ENCODE assay signal across 20 cellular contexts in genomic region chr15:61141497-61142125, GRCh38.
A peak's percentile ranks its signal among the peaks of the same experiment; 100 is the strongest.
DNase-seq lines count a peak whose midpoint lies in the region; ATAC-seq and TF ChIP-seq lines count a peak whose summit lies in the region.
"Had no signal": no experiment of that assay in that cellular context is flagged by ENCODE, and none has a peak within 500 bp of the region (broad histone marks: within the 10 kb centered on the region; RNA-seq: fewer than 3 reads in every experiment).

No MANE protein-coding gene starts in this region.

- H3K36me3 ChIP-seq in tibial nerve = no peaks in the 10 kb centered on the region
- H3K36me3 ChIP-seq: tibial artery had no signal

- no peaks in the 10 kb centered on the region for H3K4me1 ChIP-seq in tibial nerve

- no peaks in the 10 kb centered on the region for H3K9me3 ChIP-seq in tibial nerve
- H3K9me3 ChIP-seq: psoas muscle, tibial artery had no signal

- no peak for TF ChIP-seq POLR2A in tibial nerve (IDR thresholded peaks at IDR 0.05)

- 60 to 65% methylated on average over 6 of the region's 6 CpGs for WGBS in tibial nerve, 2 donors

- no peak for TF ChIP-seq EP300 in tibial nerve (IDR thresholded peaks at IDR 0.05)

- no peak overlapping the region for H3K27ac ChIP-seq in tibial nerve
- H3K27ac ChIP-seq: C4-2B, psoas muscle, tibial artery had no signal

- intact Hi-C loops in left colon (cut with DNase I, micrococcal nuclease) = no loop called here

- no peak for TF ChIP-seq CTCF in tibial nerve (IDR thresholded peaks at IDR 0.05)

- ATAC-seq in left colon (peak; percentile 78), GM21737 (IDR thresholded peaks at IDR 0.05; ENCODE audit: unreplicated experiment) (no peak)
- ATAC-seq: psoas muscle; stimulated activated naive CD8-positive, alpha-beta T cell treated with anti-CD3 and anti-CD28 coated beads, Interleukin-15, Interleukin-2, amounts not matched to agents 100 U/mL and 50 U/mL, for 24 hours had no signal

- H3K4me3 ChIP-seq in tibial nerve = no peak overlapping the region
- H3K4me3 ChIP-seq: psoas muscle, smooth muscle cell, tibial artery had no signal

- DNase-seq in DMS153 (lab: John Stamatoyannopoulos, UW) = peak; percentile 55
- peak; percentile 75 for DNase-seq in NCI-H1105 (lab: John Stamatoyannopoulos, UW)
- DNase-seq in NCI-H510A treated with DMSO at 0.1 percent for 48 hours (lab: John Stamatoyannopoulos, UW) = peak; percentile 77
- DNase-seq in left colon = no peak
- no peak for DNase-seq in T1000 (lab: John Stamatoyannopoulos, UW)
- no peak for DNase-seq in tibial nerve (ENCODE audit: low spot score in 2 of 2)
- no peak for DNase-seq in SW 1271 (lab: John Stamatoyannopoulos, UW)
- DNase-seq: activated CD4-positive, alpha-beta T cell treated with anti-CD3 and anti-CD28 coated beads, Interleukin-2, amount 50 U/mL, for 1 hour; activated CD8-positive, alpha-beta memory T cell treated with anti-CD3 and anti-CD28 coated beads, Interleukin-2, amount 50 U/mL, for 4 hours; activated effector memory CD4-positive, alpha-beta T cell treated with anti-CD3 and anti-CD28 coated beads, Interleukin-2, amount 50 U/mL, for 16 hours; Kasumi-1; OCI-M1; psoas muscle; SHP77; stimulated activated CD4-positive, alpha-beta T cell treated with anti-CD3 and anti-CD28 coated beads, Interleukin-2, amount 100 ng/mL, for 48 hours; stimulated activated naive CD8-positive, alpha-beta T cell treated with anti-CD3 and anti-CD28 coated beads, Interleukin-15, Interleukin-2, amounts not matched to agents 100 U/mL and 50 U/mL, for 24 hours; tibial artery had no signal

- H3K27me3 ChIP-seq in tibial nerve = no peaks in the 10 kb centered on the region
- H3K27me3 ChIP-seq: tibial artery had no signal

Comparison
In these comparisons a context has a peak if more than half of its experiments do, and no peak if none do; other contexts are left out.
1. DNase-seq: peak in DMS153 (single experiment), NCI-H1105 (single experiment) and NCI-H510A treated with DMSO at 0.1 percent for 48 hours (single experiment); none in left colon (0 of 2), T1000 (single experiment), tibial nerve (0 of 2) and SW 1271 (0 of 2).